In the genomic region with DNA sequence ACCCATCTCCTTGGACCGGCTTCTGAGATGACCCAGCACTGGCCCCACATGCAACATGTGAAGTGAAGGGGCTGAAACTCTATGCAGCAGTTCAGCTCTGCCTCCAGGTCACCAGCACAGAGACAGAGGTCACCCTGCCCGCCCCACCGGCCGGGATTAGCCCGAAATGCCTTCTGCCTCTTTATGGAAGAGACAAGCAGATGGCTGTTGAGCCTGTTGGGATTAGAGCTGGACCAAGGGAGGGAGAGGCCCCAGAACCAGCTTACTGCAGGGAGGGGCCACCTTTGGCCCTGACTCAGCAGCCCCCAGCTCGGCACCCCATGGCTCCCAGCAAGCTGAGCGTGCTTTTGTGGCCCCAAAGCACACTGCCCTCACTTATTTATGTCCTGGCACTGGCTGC, we compare ENCODE assay signal across 20 cellular contexts. TPM values are rescaled to one million over a fixed set of nuclear protein-coding genes. Genes with fewer than 3 reads are reported as not detected.
"Had no signal": no experiment of that assay in that cellular context is flagged by ENCODE, and none has a peak within 500 bp of the region (broad histone marks: within the 10 kb centered on the region; RNA-seq: fewer than 3 reads in every experiment).

No MANE protein-coding gene starts in this region.

- FAIRE-seq: K562, RCC 7860 had no signal

- H3K9ac ChIP-seq: KMS-11 had no signal

- DNase-seq: Kasumi-1, MM.1S, NCI-H1092 treated with DMSO at 0.1 percent for 48 hours, NCI-H1436, NCI-H187, NCI-H2029, NCI-H2081 treated with DMSO at 0.1 percent for 48 hours, NCI-H2171, NCI-H226, NCI-H446, NCI-H510A, NCI-H526, SHP77 treated with DMSO at 0.1 percent for 48 hours, SJCRH30 had no signal

- H3K4me2 ChIP-seq: KMS-11 had no signal

- H3K9me3 ChIP-seq: SJCRH30 had no signal

- H3K4me3 ChIP-seq: K562, SJCRH30 had no signal

- H3K4me1 ChIP-seq: SJCRH30 had no signal

- H3K27me3 ChIP-seq: SJCRH30 had no signal

- H3K4me3 Mint-ChIP-seq: IgD-negative memory B cell had no signal

- H3K27ac ChIP-seq: KMS-11, RWPE1, SJCRH30 had no signal

- H3K36me3 ChIP-seq: SJCRH30 had no signal

RNA-seq across cellular contexts. Expression of a gene that starts 5.7 kb away (rescaled TPM):
- total RNA-seq: HT1080, K562 had no signal
